ENCODE assay signal across 27 cellular contexts in the genomic region with DNA sequence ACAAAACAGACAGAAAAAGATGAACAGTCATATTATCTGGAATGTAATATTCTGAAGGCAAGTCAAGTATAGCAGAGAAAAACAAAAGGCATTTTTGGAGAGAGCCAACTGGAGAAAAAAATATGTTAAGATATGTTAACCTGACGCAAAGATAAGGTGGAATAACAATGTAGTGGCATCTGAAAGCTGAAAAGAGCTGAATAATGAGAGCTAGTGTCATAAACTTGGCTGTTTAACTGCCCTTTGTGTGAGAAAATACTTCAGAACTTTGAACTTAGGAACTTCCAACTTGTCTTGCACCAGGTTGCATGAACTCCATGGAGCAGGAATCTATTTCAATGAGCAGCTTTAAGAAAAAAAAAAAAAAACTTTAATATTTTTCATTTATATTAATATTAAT. TPM values are rescaled to one million over a fixed set of nuclear protein-coding genes. Genes with fewer than 3 reads are reported as not detected.
DNase-seq lines count a peak whose midpoint lies in the region; ATAC-seq, FAIRE-seq and TF ChIP-seq lines count a peak whose summit lies in the region.
"Had no signal": no experiment of that assay in that cellular context is flagged by ENCODE, and none has a peak within 500 bp of the region (broad histone marks: within the 10 kb centered on the region; RNA-seq: fewer than 3 reads in every experiment).

No MANE protein-coding gene starts in this region.

- WGBS in A549 (ENCODE audit: missing lambda C conversion rate): 0% methylated on average over 1 of the region's 1 CpG
- 30 to 69% (median 43%) methylated on average over 1 of the region's 1 CpG for WGBS in small intestine, 3 donors

- H3K4me2 ChIP-seq in A549: no peak overlapping the region
- H3K4me2 ChIP-seq: BLaER1 had no signal

- no peak overlapping the region for H3K4me3 Mint-ChIP-seq in activated naive CD4-positive, alpha-beta T cell treated with anti-CD3 and anti-CD28 coated beads for 36 hours
- H3K4me3 Mint-ChIP-seq: CD14-positive monocyte; CD4-positive, alpha-beta memory T cell; CD4-positive, CD25-positive, alpha-beta regulatory T cell; CD8-positive, alpha-beta memory T cell had no signal

- no peak for ATAC-seq in A549
- ATAC-seq in left colon: peak; percentile 78
- ATAC-seq: GM12878 had no signal

- H3K4me3 ChIP-seq in A549 (no peak overlapping the region), fibroblast of the aortic adventitia (ENCODE audit: low read depth, low read length) (no peak overlapping the region), small intestine (ENCODE audit: low read depth in 1 of 2, low read length in 2 of 2) (no peak overlapping the region)
- H3K4me3 ChIP-seq: BLaER1, GM12878 had no signal

- FAIRE-seq in A549 (lab: Jason Lieb, UNC) (peak; percentile 90), small intestine (lab: Jason Lieb, UNC) (no peak)
- FAIRE-seq: A204.1, GM12878, GM18507 had no signal

- TF ChIP-seq EP300 in A549 (IDR thresholded peaks at IDR 0.05): no peak

- TF ChIP-seq RAD21 in A549 (conservative IDR thresholded peaks at IDR 0.05 in 1 of 2, IDR thresholded peaks at IDR 0.05 in 1 of 2): no peak

- TF ChIP-seq CTCF in A549 (IDR thresholded peaks at IDR 0.05) (no peak), fibroblast of the aortic adventitia (IDR thresholded peaks at IDR 0.05; ENCODE audit: insufficient read depth, low read length) (no peak)

- DNase-seq in A549 (ENCODE audit: low read depth in 1 of 2, low spot score in 1 of 2): no peak
- DNase-seq in fibroblast of the aortic adventitia (ENCODE audit: low read depth): peak; percentile 57
- no peak for DNase-seq in left colon
- DNase-seq in small intestine: peak; percentile 33
- no peak for DNase-seq in Kasumi-1 (lab: John Stamatoyannopoulos, UW)
- DNase-seq in activated naive CD4-positive, alpha-beta T cell treated with anti-CD3 and anti-CD28 coated beads for 36 hours: no peak
- DNase-seq in activated CD8-positive, alpha-beta memory T cell treated with anti-CD3 and anti-CD28 coated beads for 24 hours: no peak
- DNase-seq: 8988T; BE2C; C1 segment of cervical spinal cord; CD4-positive, alpha-beta memory T cell; CD4-positive, CD25-positive, alpha-beta regulatory T cell; CD8-positive, alpha-beta memory T cell; COR-L47; DMS 273 treated with DMSO at 0.1 percent for 48 hours; DMS153; DMS53; DMS79; DND-41; EL; GDM1 had no signal

- H3K27ac ChIP-seq in A549: no peak overlapping the region
- H3K27ac ChIP-seq in small intestine (ENCODE audit: low read depth in 1 of 2, low read length in 1 of 2): no peak overlapping the region
- H3K27ac ChIP-seq: BLaER1 had no signal

- H3K36me3 ChIP-seq in small intestine (ENCODE audit: control insufficient read depth in 2 of 2, insufficient read depth in 2 of 2, low read length in 2 of 2): no peaks in the 10 kb centered on the region
- H3K36me3 ChIP-seq: BE2C had no signal

- CTCF ChIA-PET in A549 (lab: Yijun Ruan, JAX): no interaction called here
- CTCF ChIA-PET in activated naive CD4-positive, alpha-beta T cell treated with anti-CD3 and anti-CD28 coated beads for 36 hours (lab: Charles Lee): no interaction called here

- peaks cover 7% of the 10 kb centered on the region for H3K36me3 Mint-ChIP-seq in activated naive CD4-positive, alpha-beta T cell treated with anti-CD3 and anti-CD28 coated beads for 36 hours (ENCODE audit: low read depth)

- H3K27ac Mint-ChIP-seq in activated naive CD4-positive, alpha-beta T cell treated with anti-CD3 and anti-CD28 coated beads for 36 hours: no peak overlapping the region
- H3K27ac Mint-ChIP-seq: CD14-positive monocyte; CD4-positive, alpha-beta memory T cell had no signal

- TF ChIP-seq POLR2A in A549 (IDR thresholded peaks at IDR 0.05; ENCODE audit: low read length): no peak

- H3K9me3 ChIP-seq in A549 (no peaks in the 10 kb centered on the region), small intestine (ENCODE audit: control insufficient read depth, low read depth) (no peaks in the 10 kb centered on the region)
- H3K9me3 ChIP-seq: BE2C, BLaER1 had no signal

- no peaks in the 10 kb centered on the region for H3K9me3 Mint-ChIP-seq in activated naive CD4-positive, alpha-beta T cell treated with anti-CD3 and anti-CD28 coated beads for 36 hours
- H3K9me3 Mint-ChIP-seq: CD14-positive monocyte; CD4-positive, alpha-beta memory T cell; CD4-positive, CD25-positive, alpha-beta regulatory T cell; CD8-positive, alpha-beta memory T cell had no signal

- no peaks in the 10 kb centered on the region for H3K27me3 ChIP-seq in small intestine (ENCODE audit: control insufficient read depth in 2 of 2, insufficient read depth in 2 of 2, low read length in 2 of 2)
- H3K27me3 ChIP-seq: BE2C had no signal

- H3K27me3 Mint-ChIP-seq in activated naive CD4-positive, alpha-beta T cell treated with anti-CD3 and anti-CD28 coated beads for 36 hours (ENCODE audit: low read depth): no peaks in the 10 kb centered on the region
- H3K27me3 Mint-ChIP-seq: CD4-positive, alpha-beta memory T cell; CD4-positive, CD25-positive, alpha-beta regulatory T cell had no signal

- H3K4me1 ChIP-seq in A549: no peaks in the 10 kb centered on the region
- no peaks in the 10 kb centered on the region for H3K4me1 ChIP-seq in small intestine (ENCODE audit: control insufficient read depth in 2 of 2, insufficient read depth in 1 of 2, low read depth in 1 of 2, low read length in 1 of 2)
- H3K4me1 ChIP-seq: BE2C, BLaER1 had no signal

- POLR2A ChIA-PET in A549 (lab: Yijun Ruan, JAX): no interaction called here

- no peaks in the 10 kb centered on the region for H3K4me1 Mint-ChIP-seq in activated naive CD4-positive, alpha-beta T cell treated with anti-CD3 and anti-CD28 coated beads for 36 hours (ENCODE audit: low read depth)
- H3K4me1 Mint-ChIP-seq: CD14-positive monocyte; CD4-positive, alpha-beta memory T cell; CD8-positive, alpha-beta memory T cell had no signal

- intact Hi-C loops in left colon (cut with DNase I, micrococcal nuclease): no loop called here
- intact Hi-C loops in activated naive CD4-positive, alpha-beta T cell treated with anti-CD3 and anti-CD28 coated beads for 36 hours (cut with micrococcal nuclease): no loop called here

TF ChIP-seq in A549, 52 proteins besides CTCF, POLR2A, EP300 and RAD21 (continues in another document):
- TF ChIP-seq GATA3 (IDR thresholded peaks at IDR 0.05; ENCODE audit: borderline replicate concordance) (no peak), CHD2 (IDR thresholded peaks at IDR 0.05; ENCODE audit: low read length, partially characterized antibody) (no peak), CBX2 (IDR thresholded peaks at IDR 0.05; ENCODE audit: borderline replicate concordance, low read depth) (no peak), PBX3 (IDR thresholded peaks at IDR 0.05) (no peak), HEYL (CRISPR knock-in tag; IDR thresholded peaks at IDR 0.05) (no peak), RNF2 (IDR thresholded peaks at IDR 0.05; ENCODE audit: borderline replicate concordance, low read depth) (no peak), FOSB (CRISPR knock-in tag; IDR thresholded peaks at IDR 0.05) (no peak), ZFP36 (IDR thresholded peaks at IDR 0.05; ENCODE audit: borderline replicate concordance, partially characterized antibody) (no peak)
- TF ChIP-seq, protein P1, sequence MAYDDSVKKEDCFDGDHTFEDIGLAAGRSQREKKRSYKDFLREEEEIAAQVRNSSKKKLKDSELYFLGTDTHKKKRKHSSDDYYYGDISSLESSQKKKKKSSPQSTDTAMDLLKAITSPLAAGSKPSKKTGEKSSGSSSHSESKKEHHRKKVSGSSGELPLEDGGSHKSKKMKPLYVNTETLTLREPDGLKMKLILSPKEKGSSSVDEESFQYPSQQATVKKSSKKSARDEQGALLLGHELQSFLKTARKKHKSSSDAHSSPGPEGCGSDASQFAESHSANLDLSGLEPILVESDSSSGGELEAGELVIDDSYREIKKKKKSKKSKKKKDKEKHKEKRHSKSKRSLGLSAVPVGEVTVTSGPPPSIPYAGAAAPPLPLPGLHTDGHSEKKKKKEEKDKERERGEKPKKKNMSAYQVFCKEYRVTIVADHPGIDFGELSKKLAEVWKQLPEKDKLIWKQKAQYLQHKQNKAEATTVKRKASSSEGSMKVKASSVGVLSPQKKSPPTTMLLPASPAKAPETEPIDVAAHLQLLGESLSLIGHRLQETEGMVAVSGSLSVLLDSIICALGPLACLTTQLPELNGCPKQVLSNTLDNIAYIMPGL (CRISPR knock-in tag; IDR thresholded peaks at IDR 0.05; ENCODE audit: borderline replicate concordance): no peak

RNA-seq across cellular contexts. Expression of gene RAB33A, which starts 32.9 kb away (rescaled TPM):
- polyA plus RNA-seq in A549 (2011; rRNA removed) (0.31 and 0.50 TPM in 2 replicates), A549 (2017; fragmentation: RNase III; extraction: RNeasy Plus Mini Kit Qiagen cat#74134 plus additional on column Dnase treatment) (0.09 to 0.32 TPM (median 0.12 TPM) in 3 replicates), small intestine (1 to 10 TPM in 2 of 3 donors, under 1 TPM in 1; 0.79 to 1.1 (median 1.1) TPM)
- polyA plus RNA-seq in A549 (2012; cell fraction: cytosol; rRNA removed): 0.21 and 0.25 TPM in 2 replicates
- polyA plus RNA-seq in A549 (2012; cell fraction: nucleus; rRNA removed): 0.22 TPM in 1 of 2 replicates, not detected in the other
- 0.74 TPM in 1 of 2 replicates, not detected in the other for polyA minus RNA-seq in A549 (2011; rRNA and poly(A)+ RNA removed)
- total RNA-seq in fibroblast of the aortic adventitia (ENCODE audit: low replicate concordance) (3.0 TPM in 1 of 2 replicates, not detected in the other), left colon (under 1 TPM in 1 of 2 donors, not detected in 1; 0.34 TPM)
- total RNA-seq in activated naive CD4-positive, alpha-beta T cell treated with anti-CD3 and anti-CD28 coated beads for 36 hours: 10 to 100 TPM; 11.3 to 15.1 TPM
- total RNA-seq: G401 had no signal

RNA-seq across cellular contexts. Expression of gene AIFM1, which starts 39.0 kb away (rescaled TPM):
- polyA plus RNA-seq in A549 (2011; rRNA removed) (76.9 and 103 TPM in 2 replicates), A549 (2017; fragmentation: RNase III; extraction: RNeasy Plus Mini Kit Qiagen cat#74134 plus additional on column Dnase treatment) (84.3 to 90.2 TPM (median 86.8 TPM) in 3 replicates), small intestine (10 to 100 TPM; 50.3 to 92.6 (median 60.9) TPM)
- polyA plus RNA-seq in A549 (2012; cell fraction: cytosol; rRNA removed): 63.7 and 67.6 TPM in 2 replicates
- 31.7 and 57.8 TPM in 2 replicates for polyA plus RNA-seq in A549 (2012; cell fraction: nucleus; rRNA removed)
- polyA minus RNA-seq in A549 (2011; rRNA and poly(A)+ RNA removed): 38.4 and 42.2 TPM in 2 replicates
- total RNA-seq in fibroblast of the aortic adventitia (ENCODE audit: low replicate concordance) (18.1 and 20.9 TPM in 2 replicates), left colon (10 to 100 TPM; 67.0 to 76.9 TPM)
- 10 to 100 TPM; 59.4 to 63.1 TPM for total RNA-seq in activated naive CD4-positive, alpha-beta T cell treated with anti-CD3 and anti-CD28 coated beads for 36 hours

Comparison
In these comparisons a context has a peak if more than half of its experiments do, and no peak if none do; other contexts are left out.
1. DNase-seq: peak in fibroblast of the aortic adventitia (single experiment) and small intestine (single experiment); none in A549 (0 of 2), left colon (0 of 2), Kasumi-1 (0 of 2), activated naive CD4-positive, alpha-beta T cell treated with anti-CD3 and anti-CD28 coated beads for 36 hours (single experiment) and activated CD8-positive, alpha-beta memory T cell treated with anti-CD3 and anti-CD28 coated beads for 24 hours (single experiment).